8 cellular contexts compared by ENCODE assay signal in genomic region chr10:61901829-61902447, GRCh38. TPM values are rescaled to one million over a fixed set of nuclear protein-coding genes. Genes with fewer than 3 reads are reported as not detected.
DNase-seq lines count a peak whose midpoint lies in the region; ATAC-seq lines count a peak whose summit lies in the region.

No MANE protein-coding gene starts in this region.

- H3K4me1 ChIP-seq in endocrine pancreas (ENCODE audit: control insufficient read depth, insufficient read depth, low read length) (peaks cover 29% of the 10 kb centered on the region), muscle layer of colon (ENCODE audit: insufficient read depth, low read length) (peaks cover 26% of the 10 kb centered on the region)

- H3K4me3 ChIP-seq in endocrine pancreas (ENCODE audit: control insufficient read depth, insufficient read depth, low read length) (peak overlapping the region; percentile 99), muscle layer of colon (ENCODE audit: low read depth in 1 of 2, low read length in 2 of 2) (peak overlapping the region; percentile 72 to 96)

- peak; percentile 28 for DNase-seq in NCI-H82 (lab: John Stamatoyannopoulos, UW)
- no peak for DNase-seq in NCI-H82 treated with DMSO at 0.1 percent for 48 hours (lab: John Stamatoyannopoulos, UW; ENCODE audit: unreplicated experiment)
- DNase-seq in RPMI7951 (ENCODE audit: low read depth) = peak; percentile 33

- H3K27me3 ChIP-seq in endocrine pancreas (ENCODE audit: control insufficient read depth, insufficient read depth, low read length) (no peaks in the 10 kb centered on the region), muscle layer of colon (ENCODE audit: control insufficient read depth in 1 of 2, insufficient read depth in 2 of 2, low read length in 2 of 2) (no peaks in the 10 kb centered on the region)

- no peaks in the 10 kb centered on the region for H3K36me3 ChIP-seq in endocrine pancreas (ENCODE audit: control insufficient read depth, insufficient read depth, low read length)
- H3K36me3 ChIP-seq in muscle layer of colon (ENCODE audit: insufficient read depth, low read length) = no peaks in the 10 kb centered on the region

- no peaks in the 10 kb centered on the region for H3K9me3 ChIP-seq in endocrine pancreas (ENCODE audit: control insufficient read depth, low read length)
- H3K9me3 ChIP-seq in muscle layer of colon (ENCODE audit: low read length) = no peaks in the 10 kb centered on the region

- peak overlapping the region; percentile 97 for H3K27ac ChIP-seq in muscle layer of colon (ENCODE audit: low read depth, low read length)

- ATAC-seq in HG03139 (IDR thresholded peaks at IDR 0.05; ENCODE audit: unreplicated experiment) (no peak), HG03045 (IDR thresholded peaks at IDR 0.05; ENCODE audit: unreplicated experiment) (no peak), GM21737 (IDR thresholded peaks at IDR 0.05; ENCODE audit: unreplicated experiment) (no peak)

- H3K9ac ChIP-seq in endocrine pancreas (ENCODE audit: control insufficient read depth, insufficient read depth, low read length) (peak overlapping the region; percentile 85), muscle layer of colon (ENCODE audit: low read length) (peak overlapping the region; percentile 79)

RNA-seq across cellular contexts. Expression of gene ARID5B, which starts 0.4 kb away (rescaled TPM):
- total RNA-seq in RPMI7951 (2014; rRNA removed; shearing (Covaris generic)) = 10.9 and 15.7 TPM in 2 replicates
